In the genomic region with DNA sequence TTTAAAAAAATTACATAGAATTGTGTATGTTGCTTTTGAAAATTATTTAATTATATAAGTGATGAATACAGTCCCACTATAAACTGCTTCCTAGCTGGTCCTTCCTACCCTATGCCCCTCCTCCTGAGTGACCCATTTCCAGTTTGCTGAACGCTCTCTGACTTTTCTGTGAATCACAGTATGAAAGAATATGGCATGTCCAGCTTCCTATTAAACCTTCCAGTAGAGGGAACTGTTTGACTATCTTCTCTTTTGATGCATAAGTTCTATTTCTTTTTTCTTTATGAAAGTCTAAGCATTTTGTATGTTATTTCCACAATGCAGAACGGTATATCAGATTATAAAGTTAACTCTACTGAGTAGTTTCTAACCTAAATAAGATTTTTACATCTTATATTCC, we compare ENCODE assay signal across 8 cellular contexts. TPM values are rescaled to one million over a fixed set of nuclear protein-coding genes. Genes with fewer than 3 reads are reported as not detected.
DNase-seq lines count a peak whose midpoint lies in the region; ATAC-seq and TF ChIP-seq lines count a peak whose summit lies in the region.

No MANE protein-coding gene starts in this region.

- H3K36me3 ChIP-seq in IMR-90 (ENCODE audit: control insufficient read depth, insufficient read depth, low read length), result no peaks in the 10 kb centered on the region
- no peaks in the 10 kb centered on the region for H3K36me3 ChIP-seq in RWPE2 (ENCODE audit: low read depth)
- H3K36me3 ChIP-seq in esophagus muscularis mucosa, result no peaks in the 10 kb centered on the region
- H3K36me3 ChIP-seq in osteoblast (ENCODE audit: insufficient read depth, low read length), result no peaks in the 10 kb centered on the region
- no peaks in the 10 kb centered on the region for H3K36me3 ChIP-seq in effector memory CD4-positive, alpha-beta T cell (ENCODE audit: control insufficient read depth, insufficient read depth, low read length)

- H3K4me1 ChIP-seq in IMR-90 (ENCODE audit: control insufficient read depth, insufficient read depth, low read length), result peaks cover 6% of the 10 kb centered on the region
- H3K4me1 ChIP-seq in RWPE2 (ENCODE audit: insufficient read depth, poor library complexity, severe bottlenecking), result peaks cover 28% of the 10 kb centered on the region
- H3K4me1 ChIP-seq in esophagus muscularis mucosa, result no peaks in the 10 kb centered on the region
- peaks cover 38% of the 10 kb centered on the region for H3K4me1 ChIP-seq in osteoblast (ENCODE audit: insufficient read depth, low read length)
- no peaks in the 10 kb centered on the region for H3K4me1 ChIP-seq in effector memory CD4-positive, alpha-beta T cell (ENCODE audit: control insufficient read depth, insufficient read depth, low read length, poor library complexity, severe bottlenecking)

- H3K14ac ChIP-seq in IMR-90 (replicated peaks; ENCODE audit: low read depth, low read length), result no peak overlapping the region

- H3K4ac ChIP-seq in IMR-90 (ENCODE audit: low read depth, low read length), result no peak overlapping the region

- H2BK5ac ChIP-seq in IMR-90 (ENCODE audit: low read depth, low read length, poor library complexity, severe bottlenecking), result no peak overlapping the region

- no peak overlapping the region for H3K23ac ChIP-seq in IMR-90 (ENCODE audit: low read depth, low read length)

- TF ChIP-seq EP300 in esophagus muscularis mucosa (IDR thresholded peaks at IDR 0.05), result no peak

- in situ Hi-C loops in IMR-90 (cut with MboI; ENCODE audit: low sequenced_read_pairs), result loop anchor here (10.0 to 25.0 kb wide), 2 partner anchors 151 to 418 kb away; no protein-coding TSS in a partner anchor

- dilution Hi-C loops in IMR-90 (cut with HindIII; ENCODE audit: low sequenced_read_pairs, unreplicated experiment), result no loop called here

- H3K9me1 ChIP-seq in IMR-90 (ENCODE audit: insufficient read depth, low read length), result peaks cover 2% of the 10 kb centered on the region; the same call in 1 of the 2 replicates

- H3K4me2 ChIP-seq in IMR-90 (ENCODE audit: low read depth, low read length) (no peak overlapping the region), osteoblast (ENCODE audit: insufficient read depth, low read length) (no peak overlapping the region)

- no peak overlapping the region for H4K8ac ChIP-seq in IMR-90 (ENCODE audit: low read depth in 2 of 2, low read length in 2 of 2)

- H3K27ac ChIP-seq in IMR-90 (ENCODE audit: insufficient read depth, low read length), result no peak overlapping the region
- no peak overlapping the region for H3K27ac ChIP-seq in RWPE2 (ENCODE audit: poor library complexity, severe bottlenecking)
- H3K27ac ChIP-seq in esophagus muscularis mucosa (replicated peaks in 1 of 4), result no peak overlapping the region
- H3K27ac ChIP-seq in osteoblast (ENCODE audit: low read depth, low read length), result no peak overlapping the region
- no peak overlapping the region for H3K27ac ChIP-seq in effector memory CD4-positive, alpha-beta T cell (ENCODE audit: insufficient read depth, low read length, poor library complexity, severe bottlenecking)

- no peak overlapping the region for H2AK5ac ChIP-seq in IMR-90 (ENCODE audit: low read depth, low read length)

- no peak overlapping the region for H2BK15ac ChIP-seq in IMR-90 (ENCODE audit: low read depth, low read length)

- peak; percentile 76 for ATAC-seq in IMR-90 (ENCODE audit: low read depth)
- peak; percentile 49 for ATAC-seq in RWPE2 (ENCODE audit: low read depth)
- ATAC-seq in GM19328 (IDR thresholded peaks at IDR 0.05; ENCODE audit: unreplicated experiment), result no peak
- no peak for ATAC-seq in HG03521 (IDR thresholded peaks at IDR 0.05; ENCODE audit: unreplicated experiment)

- no peak overlapping the region for H2BK20ac ChIP-seq in IMR-90 (ENCODE audit: low read depth, low read length)

- no peak overlapping the region for H3K18ac ChIP-seq in IMR-90 (ENCODE audit: low read depth, low read length)

- BruUV-seq in IMR-90 (replicated peaks; lab: Mats Ljungman, UMichigan), result no TSS peak

- H3K56ac ChIP-seq in IMR-90 (ENCODE audit: extremely low read depth, insufficient read depth, low read length), result no peak overlapping the region

- no peak overlapping the region for H3K9ac ChIP-seq in IMR-90 (ENCODE audit: low read depth, low read length)

- no CpG with 5 or more reads among the region's 2 CpGs for WGBS in IMR-90 (ENCODE audit: extremely low coverage in 2 of 2, insufficient read length in 1 of 2), 2 experiments
- 2% methylated on average over 2 of the region's 2 CpGs for WGBS in esophagus muscularis mucosa

- peak; percentile 88 for TF ChIP-seq RAD21 in IMR-90 (IDR thresholded peaks at IDR 0.05; ENCODE audit: low read length)

- H4K20me1 ChIP-seq in IMR-90 (ENCODE audit: insufficient read depth, low read length), result no peaks in the 10 kb centered on the region
- no peaks in the 10 kb centered on the region for H4K20me1 ChIP-seq in osteoblast (ENCODE audit: insufficient read depth, low read length)

- POLR2A ChIA-PET in IMR-90 (lab: Charles Lee; ENCODE audit: unreplicated experiment), result no interaction called here

- H4K5ac ChIP-seq in IMR-90 (ENCODE audit: low read depth, low read length), result no peak overlapping the region

- no peaks in the 10 kb centered on the region for H3K79me2 ChIP-seq in osteoblast (ENCODE audit: insufficient read depth, low read length)

- no peaks in the 10 kb centered on the region for H3K27me3 ChIP-seq in IMR-90 (ENCODE audit: control insufficient read depth, insufficient read depth, low read length)
- no peaks in the 10 kb centered on the region for H3K27me3 ChIP-seq in RWPE2 (ENCODE audit: insufficient read depth, poor library complexity, severe bottlenecking)
- H3K27me3 ChIP-seq in esophagus muscularis mucosa, result no peaks in the 10 kb centered on the region
- no peaks in the 10 kb centered on the region for H3K27me3 ChIP-seq in osteoblast (ENCODE audit: insufficient read depth, low read length)
- no peaks in the 10 kb centered on the region for H3K27me3 ChIP-seq in effector memory CD4-positive, alpha-beta T cell (replicated peaks; ENCODE audit: control insufficient read depth, insufficient read depth, low read length, poor library complexity, severe bottlenecking)

- no peak overlapping the region for H3K4me3 ChIP-seq in IMR-90 (ENCODE audit: insufficient read depth, low read depth, low read length)
- H3K4me3 ChIP-seq in RWPE2 (ENCODE audit: severe bottlenecking), result no peak overlapping the region
- no peak overlapping the region for H3K4me3 ChIP-seq in esophagus muscularis mucosa
- H3K4me3 ChIP-seq in osteoblast (ENCODE audit: insufficient read depth, low read length), result no peak overlapping the region
- no peak overlapping the region for H3K4me3 ChIP-seq in effector memory CD4-positive, alpha-beta T cell (ENCODE audit: insufficient read depth, low read depth, low read length, poor library complexity, severe bottlenecking)

- TF ChIP-seq POLR2A in IMR-90 (IDR thresholded peaks at IDR 0.05; ENCODE audit: low read depth, low read length), result no peak
- TF ChIP-seq POLR2A in esophagus muscularis mucosa (IDR thresholded peaks at IDR 0.05; ENCODE audit: low read depth), result no peak

- CTCF ChIA-PET in IMR-90 (lab: Yijun Ruan, JAX), result interaction anchor here (0.6 to 2.8 kb wide), 11 partner anchors 9 to 198 kb away, joined by 3 to 23 read pairs (median 3); no protein-coding TSS in a partner anchor

- no peak overlapping the region for H2AFZ ChIP-seq in IMR-90 (replicated peaks; ENCODE audit: low read length, poor library complexity)
- no peak overlapping the region for H2AFZ ChIP-seq in osteoblast (ENCODE audit: low read length)

- TF ChIP-seq CTCF in IMR-90 (conservative IDR thresholded peaks at IDR 0.05; ENCODE audit: low read depth, low read length) (peak; percentile 87), RWPE2 (IDR thresholded peaks at IDR 0.05; ENCODE audit: poor library complexity, severe bottlenecking) (peak; percentile 83), esophagus muscularis mucosa (IDR thresholded peaks at IDR 0.05) (peak; percentile 42 to 56 (median 56)), osteoblast (IDR thresholded peaks at IDR 0.05; ENCODE audit: extremely low read depth, low read depth, low read length) (peak; percentile 76)

- no peak overlapping the region for H2BK120ac ChIP-seq in IMR-90 (ENCODE audit: low read depth, low read length)

- no peak overlapping the region for H2AK9ac ChIP-seq in IMR-90 (replicated peaks; ENCODE audit: low read depth, low read length, poor library complexity)

- intact Hi-C loops in IMR-90 (cut with micrococcal nuclease), result loop anchor here (1.0 to 2.0 kb wide), 3 partner anchors 17 to 190 kb away; no protein-coding TSS in a partner anchor
- intact Hi-C loops in esophagus muscularis mucosa (cut with DNase I), result loop anchor here (2.0 to 5.0 kb wide), 2 partner anchors 148 to 191 kb away; no protein-coding TSS in a partner anchor

- DNase-seq in DMS 273 treated with DMSO at 0.1 percent for 48 hours (lab: John Stamatoyannopoulos, UW) (peak; percentile 11), IMR-90 (peak; percentile 84), RWPE2 (ENCODE audit: low spot score) (no peak), esophagus muscularis mucosa (ENCODE audit: extremely low spot score) (no peak), osteoblast (ENCODE audit: insufficient read length, low spot score, missing footprints) (peak; percentile 95)
- no peak for DNase-seq in effector memory CD4-positive, alpha-beta T cell

- no peaks in the 10 kb centered on the region for H3K79me1 ChIP-seq in IMR-90 (ENCODE audit: low read depth in 1 of 2, low read length in 2 of 2)

- H3K9me3 ChIP-seq in IMR-90 (ENCODE audit: control insufficient read depth, insufficient read depth, low read length) (no peaks in the 10 kb centered on the region), RWPE2 (ENCODE audit: severe bottlenecking) (peaks cover 3% of the 10 kb centered on the region), esophagus muscularis mucosa (no peaks in the 10 kb centered on the region), osteoblast (ENCODE audit: low read depth, low read length) (no peaks in the 10 kb centered on the region)
- no peaks in the 10 kb centered on the region for H3K9me3 ChIP-seq in effector memory CD4-positive, alpha-beta T cell (ENCODE audit: control insufficient read depth, low read length)

- H4K91ac ChIP-seq in IMR-90 (ENCODE audit: insufficient read depth, low read depth, low read length), result no peak overlapping the region

TF ChIP-seq in IMR-90, 13 proteins besides CTCF, POLR2A, EP300 and RAD21 (continues in another document):
- TF ChIP-seq SMC3 (IDR thresholded peaks at IDR 0.05; ENCODE audit: low read depth, low read length) (peak; percentile 81), CHD1 (IDR thresholded peaks at IDR 0.05; ENCODE audit: low read depth, low read length) (no peak)

RNA-seq across cellular contexts. Expression of gene PSMG2, which starts 41.3 kb away (rescaled TPM):
- total RNA-seq in IMR-90 (2012; rRNA removed) (59.5 and 60.8 TPM in 2 replicates), esophagus muscularis mucosa (10 to 100 TPM; 59.8 to 92.9 (median 77.2) TPM), osteoblast (94.5 and 114 TPM in 2 replicates)
- polyA plus RNA-seq in IMR-90 (2012; rRNA removed), result 30.4 and 34.4 TPM in 2 replicates
- 16.0 and 17.5 TPM in 2 replicates for polyA plus RNA-seq in IMR-90 (2012; cell fraction: cytosol; rRNA removed)
- polyA plus RNA-seq in IMR-90 (2012; cell fraction: nucleus; rRNA removed; ENCODE audit: low replicate concordance), result 5.7 and 26.1 TPM in 2 replicates

RNA-seq across cellular contexts. Expression of gene CEP76, which starts 41.6 kb away (rescaled TPM):
- total RNA-seq in IMR-90 (2012; rRNA removed) (8.1 and 8.3 TPM in 2 replicates), esophagus muscularis mucosa (1 to 10 TPM; 5.0 to 8.7 (median 5.8) TPM), osteoblast (9.7 and 10.1 TPM in 2 replicates)
- polyA plus RNA-seq in IMR-90 (2012; rRNA removed), result 4.8 and 5.1 TPM in 2 replicates
- 1.6 and 4.0 TPM in 2 replicates for polyA plus RNA-seq in IMR-90 (2012; cell fraction: cytosol; rRNA removed)
- 2.7 and 5.1 TPM in 2 replicates for polyA plus RNA-seq in IMR-90 (2012; cell fraction: nucleus; rRNA removed; ENCODE audit: low replicate concordance)

Comparison
In these comparisons a context has a peak if more than half of its experiments do, and no peak if none do; other contexts are left out.
1. DNase-seq: peak in DMS 273 treated with DMSO at 0.1 percent for 48 hours (single experiment), IMR-90 (single experiment) and osteoblast (single experiment); none in RWPE2 (single experiment), esophagus muscularis mucosa (single experiment) and effector memory CD4-positive, alpha-beta T cell (0 of 3).
2. ATAC-seq: peak in IMR-90 (single experiment) and RWPE2 (single experiment); none in GM19328 (single experiment) and HG03521 (single experiment).
3. Peak in every context shown above with its lines, with median percentiles within 50 percentile points of each other: CTCF ChIP-seq.